In the genomic region with DNA sequence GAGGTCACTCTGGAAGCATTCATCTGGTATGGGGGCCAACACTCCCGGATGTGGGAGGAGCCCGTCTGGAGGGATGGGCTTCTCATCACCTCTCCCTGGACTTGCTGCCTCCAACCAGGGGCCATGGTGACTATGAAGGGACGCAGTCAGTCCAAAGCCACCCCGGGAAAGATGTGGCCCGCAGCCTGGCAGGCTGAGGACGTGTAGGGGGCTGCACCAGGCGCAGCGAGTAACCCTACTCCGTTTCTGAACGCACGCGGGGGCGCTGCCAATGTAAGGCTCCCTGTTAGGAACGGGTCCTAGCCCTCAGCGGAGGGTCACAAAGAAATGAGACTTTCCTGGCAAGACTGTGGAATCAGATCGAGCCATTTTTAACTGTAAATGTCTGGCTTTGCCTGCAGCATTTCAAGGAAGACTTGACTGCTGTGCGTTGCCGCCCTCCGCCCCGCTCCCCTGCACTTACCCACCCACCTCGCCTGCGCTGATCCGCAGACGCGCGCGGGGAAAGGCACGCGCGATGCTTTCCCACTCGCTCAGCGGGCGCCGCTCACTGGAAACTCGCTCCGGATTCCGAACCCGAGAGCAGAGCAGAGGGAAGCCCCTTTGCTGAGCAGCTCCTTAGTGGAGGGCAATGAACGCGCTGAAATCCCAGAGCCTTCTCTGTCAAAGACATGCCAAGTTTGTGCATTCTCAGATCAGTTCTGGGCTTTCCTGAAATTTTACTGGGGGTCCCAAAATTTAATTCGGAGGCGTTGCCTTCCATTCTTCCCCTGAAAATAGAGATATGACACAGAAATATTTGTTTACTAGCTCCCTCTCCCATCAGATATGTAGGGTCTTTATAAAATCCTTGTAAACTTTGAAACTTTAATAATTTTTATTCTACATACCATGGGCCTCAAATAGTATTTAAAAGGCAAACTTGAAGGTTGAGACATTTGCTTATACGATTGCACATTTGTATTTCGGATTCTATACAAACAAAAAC, we compare ENCODE assay signal across 9 cellular contexts. TPM values are rescaled to one million over a fixed set of nuclear protein-coding genes. Genes with fewer than 3 reads are reported as not detected.
DNase-seq lines count a peak whose midpoint lies in the region; ATAC-seq and TF ChIP-seq lines count a peak whose summit lies in the region.
"Had no signal": no experiment of that assay in that cellular context is flagged by ENCODE, and none has a peak within 500 bp of the region (broad histone marks: within the 10 kb centered on the region; RNA-seq: fewer than 3 reads in every experiment).

No MANE protein-coding gene starts in this region.

- H3K4me1 Mint-ChIP-seq in natural killer cell treated with Interleukin-12 subunit alpha and Interleukin-12 subunit beta and Interleukin-15 and Interleukin-18, amount 100 ng/mL, for 72 hours (ENCODE audit: low read depth in 2 of 2) = no peaks in the 10 kb centered on the region

- no peaks in the 10 kb centered on the region for H3K9me3 ChIP-seq in SJCRH30 (replicated peaks)
- no peaks in the 10 kb centered on the region for H3K9me3 ChIP-seq in heart left ventricle

- H3K9me3 Mint-ChIP-seq in natural killer cell treated with Interleukin-12 subunit alpha and Interleukin-12 subunit beta and Interleukin-15 and Interleukin-18, amount 100 ng/mL, for 72 hours = no peaks in the 10 kb centered on the region

- H3K27me3 Mint-ChIP-seq in natural killer cell treated with Interleukin-12 subunit alpha and Interleukin-12 subunit beta and Interleukin-15 and Interleukin-18, amount 100 ng/mL, for 72 hours = peaks cover 45 to 74% of the 10 kb centered on the region in 2 donors

- H3K36me3 ChIP-seq in SJCRH30 (no peaks in the 10 kb centered on the region), heart left ventricle (no peaks in the 10 kb centered on the region)

- DNase-seq in DMS53 treated with DMSO at 0.1 percent for 48 hours (lab: John Stamatoyannopoulos, UW; ENCODE audit: unreplicated experiment) (peak; percentile 38), SJCRH30 (peak; percentile 74 to 80), heart left ventricle (peak in 4 of 5 donors; percentile 39 to 74 (median 45)), putamen (ENCODE audit: low spot score) (peak; percentile 23), NCI-H2171 treated with DMSO at 0.1 percent for 48 hours (lab: John Stamatoyannopoulos, UW) (no peak), medulla oblongata (ENCODE audit: extremely low spot score) (no peak)
- no peak for DNase-seq in natural killer cell treated with Interleukin-12 subunit alpha and Interleukin-12 subunit beta and Interleukin-15 and Interleukin-18, amount 100 ng/mL, for 72 hours (ENCODE audit: low spot score)

- 4 to 8% (median 4%) methylated on average over 25 to 44 of the region's 44 CpGs for WGBS in heart left ventricle, 4 donors

- no peak overlapping the region for H3K27ac Mint-ChIP-seq in natural killer cell treated with Interleukin-12 subunit alpha and Interleukin-12 subunit beta and Interleukin-15 and Interleukin-18, amount 100 ng/mL, for 72 hours

- no peak overlapping the region for H3K4me3 Mint-ChIP-seq in natural killer cell treated with Interleukin-12 subunit alpha and Interleukin-12 subunit beta and Interleukin-15 and Interleukin-18, amount 100 ng/mL, for 72 hours

- TF ChIP-seq POLR2A in heart left ventricle (IDR thresholded peaks at IDR 0.05) = no peak

- H3K27me3 ChIP-seq in SJCRH30 (no peaks in the 10 kb centered on the region), heart left ventricle (peaks cover 0 to 47% (median 0%) of the 10 kb centered on the region in 9 donors)

- TF ChIP-seq CTCF in heart left ventricle (IDR thresholded peaks at IDR 0.05) = no peak

- H3K4me3 ChIP-seq in SJCRH30 = peak overlapping the region; percentile 62
- peak overlapping the region; percentile 16 to 67 (median 56) for H3K4me3 ChIP-seq in heart left ventricle

- ATAC-seq in heart left ventricle = peak; percentile 88 to 97 (median 94)
- no peak for ATAC-seq in HG03565 (IDR thresholded peaks at IDR 0.05; ENCODE audit: unreplicated experiment)
- ATAC-seq in natural killer cell treated with Interleukin-12 subunit alpha and Interleukin-12 subunit beta and Interleukin-15 and Interleukin-18, amount 100 ng/mL, for 72 hours = no peak

- H3K36me3 Mint-ChIP-seq in natural killer cell treated with Interleukin-12 subunit alpha and Interleukin-12 subunit beta and Interleukin-15 and Interleukin-18, amount 100 ng/mL, for 72 hours = no peaks in the 10 kb centered on the region

- peaks cover 3% of the 10 kb centered on the region; the same call in 1 of the 2 replicates for H3K4me1 ChIP-seq in SJCRH30
- H3K4me1 ChIP-seq in heart left ventricle = peaks cover 0 to 20% (median 3%) of the 10 kb centered on the region in 12 donors

- peak overlapping the region; percentile 39; the same call in 1 of the 2 replicates for H3K27ac ChIP-seq in SJCRH30
- H3K27ac ChIP-seq in heart left ventricle = peak overlapping the region in 9 of 12 donors; percentile 7 to 69 (median 40)

- intact Hi-C loops in heart left ventricle (cut with DNase I) = no loop called here

RNA-seq across cellular contexts. Expression of a gene that starts 54.9 kb away (rescaled TPM):
- 0.13 and 0.22 TPM in 2 replicates for total RNA-seq in SJCRH30 (2014; rRNA removed; shearing (Covaris generic))
- total RNA-seq in heart left ventricle = 1 to 10 TPM in 7 of 9 donors, under 1 TPM in 2; 0.35 to 6.9 (median 1.3) TPM
- 1 to 10 TPM in 1 of 2 donors, under 1 TPM in 1; 0.19 to 2.2 TPM for polyA plus RNA-seq in heart left ventricle
- not detected for total RNA-seq in natural killer cell treated with Interleukin-12 subunit alpha and Interleukin-12 subunit beta and Interleukin-15 and Interleukin-18, amount 100 ng/mL, for 72 hours
- total RNA-seq: activated CD8-positive, alpha-beta memory T cell treated with anti-CD3 and anti-CD28 coated beads for 36 hours had no signal

Comparison
In these comparisons a context has a peak if more than half of its experiments do, and no peak if none do; other contexts are left out.
1. DNase-seq: peak in DMS53 treated with DMSO at 0.1 percent for 48 hours (single experiment), SJCRH30 (2 of 2), heart left ventricle (4 of 5) and putamen (single experiment); none in natural killer cell treated with Interleukin-12 subunit alpha and Interleukin-12 subunit beta and Interleukin-15 and Interleukin-18, amount 100 ng/mL, for 72 hours (single experiment), NCI-H2171 treated with DMSO at 0.1 percent for 48 hours (single experiment) and medulla oblongata (single experiment).
2. ATAC-seq: peak in heart left ventricle (4 of 4); none in HG03565 (single experiment) and natural killer cell treated with Interleukin-12 subunit alpha and Interleukin-12 subunit beta and Interleukin-15 and Interleukin-18, amount 100 ng/mL, for 72 hours (0 of 2).